ENCODE assay signal across 37 cellular contexts in genomic region chr7:158190756-158191155, GRCh38.
"Had no signal": no experiment of that assay in that cellular context is flagged by ENCODE, and none has a peak within 500 bp of the region (broad histone marks: within the 10 kb centered on the region; RNA-seq: fewer than 3 reads in every experiment).

No MANE protein-coding gene starts in this region.

- H3K4me1 Mint-ChIP-seq: activated B cell treated with CpG ODN at 0.5 μM for 24 hours; activated CD4-positive, alpha-beta T cell treated with anti-CD3 and anti-CD28 coated beads, Interleukin-2, amount 10 ng/mL, durations not matched to agents 7 days and 5 days; activated naive CD8-positive, alpha-beta T cell treated with anti-CD3 and anti-CD28 coated beads for 36 hours; activated T-helper 17 cell treated with anti-CD3 and anti-CD28 coated beads, Interleukin-2, amount 50 U/mL, for 72 hours had no signal

- DNase-seq: activated B cell treated with CpG ODN at 0.5 μM for 24 hours; activated CD4-positive, alpha-beta memory T cell treated with anti-CD3 and anti-CD28 coated beads for 36 hours; activated CD4-positive, alpha-beta T cell treated with anti-CD3 and anti-CD28 coated beads for 4 hours; activated CD4-positive, alpha-beta T cell treated with anti-CD3 and anti-CD28 coated beads, Interleukin-2, amount 10 ng/mL, durations not matched to agents 7 days and 5 days; activated CD4-positive, alpha-beta T cell treated with anti-CD3 and anti-CD28 coated beads, Interleukin-2, amount 50 U/mL, for 4 hours; activated CD4-positive, CD25-positive, alpha-beta regulatory T cell treated with anti-CD3 and anti-CD28 coated beads, Interleukin-2, amount 50 U/mL, for 72 hours; activated CD8-positive, alpha-beta memory T cell treated with anti-CD3 and anti-CD28 coated beads, Interleukin-2, amount 50 U/mL, for 4 hours; activated CD8-positive, alpha-beta T cell treated with anti-CD3 and anti-CD28 coated beads for 36 hours; activated effector memory CD4-positive, alpha-beta T cell treated with anti-CD3 and anti-CD28 coated beads, Interleukin-2, amount 50 U/mL, for 16 hours; activated gamma-delta T cell treated with Interleukin-2 at 50 U/mL for 16 hours; activated naive CD4-positive, alpha-beta T cell; activated naive CD4-positive, alpha-beta T cell treated with anti-CD3 and anti-CD28 coated beads for 36 hours; activated naive CD4-positive, alpha-beta T cell treated with anti-CD3 and anti-CD28 coated beads, Interleukin-2, amount 50 U/mL, for 16 hours; activated naive CD8-positive, alpha-beta T cell treated with anti-CD3 and anti-CD28 coated beads for 36 hours; activated T-cell treated with anti-CD3 and anti-CD28 coated beads for 4 hours; activated T-cell treated with anti-CD3 and anti-CD28 coated beads, Interleukin-2, amount 50 U/mL, for 1 hour; activated T-cell treated with anti-CD3 and anti-CD28 coated beads, Interleukin-2, amount 50 U/mL, for 4 hours; activated T-cell treated with anti-CD3 and anti-CD28 coated beads, Interleukin-2, amount 50 U/mL, for 72 hours; adrenal gland; amniotic stem cell; aorta; body of pancreas; brain microvascular endothelial cell; central memory CD4-positive, alpha-beta T cell; SW 1271; T-helper 1 cell; T-helper 2 cell; T-helper 9 cell had no signal

- H3K4me3 ChIP-seq: adrenal gland, body of pancreas, breast epithelium had no signal

- H3K27ac ChIP-seq: adrenal gland, body of pancreas, brain microvascular endothelial cell, breast epithelium, VCaP had no signal

- H3K27ac Mint-ChIP-seq: activated B cell treated with CpG ODN at 0.5 μM for 24 hours; activated CD4-positive, alpha-beta memory T cell treated with anti-CD3 and anti-CD28 coated beads for 36 hours; activated CD4-positive, alpha-beta T cell treated with anti-CD3 and anti-CD28 coated beads, Interleukin-2, amount 10 ng/mL, durations not matched to agents 7 days and 5 days; activated CD8-positive, alpha-beta T cell treated with anti-CD3 and anti-CD28 coated beads for 36 hours; activated naive CD4-positive, alpha-beta T cell treated with anti-CD3 and anti-CD28 coated beads for 36 hours; activated naive CD4-positive, alpha-beta T cell treated with anti-CD3 and anti-CD28 coated beads, Interleukin-2, amount 50 U/mL, for 72 hours; activated naive CD8-positive, alpha-beta T cell treated with anti-CD3 and anti-CD28 coated beads for 36 hours; activated T-cell treated with anti-CD3 and anti-CD28 coated beads, Interleukin-2, amount 50 U/mL, for 72 hours; activated T-helper 1 cell treated with anti-CD3 and anti-CD28 coated beads, Interleukin-12 subunit alpha, Interleukin-12 subunit beta, Interleukin-2, Interleukin-4 antibody, amounts not matched to agents 30 ng/mL and 10 ng/mL and 1 ng/mL, durations not matched to agents 14 hours and 24 hours and 36 hours; activated T-helper 17 cell treated with anti-CD3 and anti-CD28 coated beads, Interleukin-2, amount 50 U/mL, for 72 hours; T-helper 1 cell treated with Interleukin-12 subunit alpha and Interleukin-12 subunit beta and Interleukin-4 antibody, amounts not matched to agents 30 μg/mL and 1 μg/mL, for 36 hours; T-helper 2 cell treated with Interferon-gamma antibody and Interleukin-4, amounts not matched to agents 5 μg/mL and 100 μg/mL, for 36 hours had no signal

- H3K36me3 Mint-ChIP-seq: activated CD4-positive, alpha-beta memory T cell treated with anti-CD3 and anti-CD28 coated beads for 36 hours; activated naive CD8-positive, alpha-beta T cell treated with anti-CD3 and anti-CD28 coated beads for 36 hours had no signal

- H3K9me3 ChIP-seq: adrenal gland had no signal

- H3K36me3 ChIP-seq: adrenal gland, brain microvascular endothelial cell, breast epithelium had no signal

- H3K4me3 Mint-ChIP-seq: activated B cell treated with CpG ODN at 0.5 μM for 24 hours; activated CD4-positive, alpha-beta memory T cell treated with anti-CD3 and anti-CD28 coated beads for 36 hours; activated CD4-positive, alpha-beta T cell treated with anti-CD3 and anti-CD28 coated beads, Interleukin-2, amount 10 ng/mL, durations not matched to agents 7 days and 5 days; activated CD8-positive, alpha-beta T cell treated with anti-CD3 and anti-CD28 coated beads for 36 hours; activated naive CD4-positive, alpha-beta T cell treated with anti-CD3 and anti-CD28 coated beads for 36 hours; activated naive CD8-positive, alpha-beta T cell treated with anti-CD3 and anti-CD28 coated beads for 36 hours; activated T-cell treated with anti-CD3 and anti-CD28 coated beads, Interleukin-2, amount 50 U/mL, for 4 hours; activated T-cell treated with anti-CD3 and anti-CD28 coated beads, Interleukin-2, amount 50 U/mL, for 72 hours; activated T-helper 1 cell treated with anti-CD3 and anti-CD28 coated beads, Interleukin-12 subunit alpha, Interleukin-12 subunit beta, Interleukin-2, Interleukin-4 antibody, amounts not matched to agents 30 ng/mL and 10 ng/mL and 1 ng/mL, durations not matched to agents 14 hours and 24 hours and 36 hours; activated T-helper 17 cell treated with anti-CD3 and anti-CD28 coated beads, Interleukin-2, amount 50 U/mL, for 72 hours; T-helper 1 cell treated with Interleukin-12 subunit alpha and Interleukin-12 subunit beta and Interleukin-4 antibody, amounts not matched to agents 30 μg/mL and 1 μg/mL, for 36 hours; T-helper 2 cell treated with Interferon-gamma antibody and Interleukin-4, amounts not matched to agents 5 μg/mL and 100 μg/mL, for 36 hours had no signal

- H3K27me3 ChIP-seq: adrenal gland, body of pancreas, brain microvascular endothelial cell, breast epithelium had no signal

- ATAC-seq: activated CD8-positive, alpha-beta T cell treated with anti-CD3 and anti-CD28 coated beads for 36 hours; activated naive CD4-positive, alpha-beta T cell treated with anti-CD3 and anti-CD28 coated beads, Interleukin-2, amount 50 U/mL, for 72 hours; activated T-cell treated with anti-CD3 and anti-CD28 coated beads, Interleukin-2, amount 50 U/mL, for 4 hours; activated T-cell treated with anti-CD3 and anti-CD28 coated beads, Interleukin-2, amount 50 U/mL, for 72 hours; activated T-helper 17 cell treated with anti-CD3 and anti-CD28 coated beads, Interleukin-2, amount 50 U/mL, for 72 hours; body of pancreas had no signal

- FAIRE-seq: astrocyte, TTC549 had no signal

- H3K4me1 ChIP-seq: adrenal gland, body of pancreas, breast epithelium had no signal

- H3K27me3 Mint-ChIP-seq: activated B cell treated with CpG ODN at 0.5 μM for 24 hours; activated CD4-positive, alpha-beta T cell treated with anti-CD3 and anti-CD28 coated beads, Interleukin-2, amount 10 ng/mL, durations not matched to agents 7 days and 5 days; activated CD8-positive, alpha-beta T cell treated with anti-CD3 and anti-CD28 coated beads for 36 hours had no signal
